17 cellular contexts compared by ENCODE assay signal in genomic region chr7:8747338-8747737, GRCh38.
DNase-seq lines count a peak whose midpoint lies in the region; ATAC-seq and TF ChIP-seq lines count a peak whose summit lies in the region.
"Had no signal": no experiment of that assay in that cellular context is flagged by ENCODE, and none has a peak within 500 bp of the region (broad histone marks: within the 10 kb centered on the region; RNA-seq: fewer than 3 reads in every experiment).

No MANE protein-coding gene starts in this region.

- 0 out of 22 replicates have a peak, but pooled peaks cover 0 to 7% (median 0%) of the 10 kb centered on the region in 11 experiments for H3K27me3 ChIP-seq in BLaER1 treated with 17β-estradiol and CSF1 and Interleukin-3, amounts not matched to agents 10 nM and 100 nM
- no peaks in the 10 kb centered on the region for H3K27me3 ChIP-seq in Loucy (ENCODE audit: insufficient read depth, low read length, poor library complexity, severe bottlenecking)
- H3K27me3 ChIP-seq: BLaER1 had no signal

- no peak overlapping the region for H3K9ac ChIP-seq in BLaER1 treated with 17β-estradiol and CSF1 and Interleukin-3, amounts not matched to agents 10 nM and 100 nM
- H3K9ac ChIP-seq in Loucy (ENCODE audit: low read depth, low read length, poor library complexity, severe bottlenecking) = no peak overlapping the region
- H3K9ac ChIP-seq: BLaER1 had no signal

- peak overlapping the region in 10 of 11 experiments; percentile 2 to 66 (median 48); a peak in 16 of 22 replicates for H3K4me2 ChIP-seq in BLaER1 treated with 17β-estradiol and CSF1 and Interleukin-3, amounts not matched to agents 10 nM and 100 nM
- no peak overlapping the region for H3K4me2 ChIP-seq in Loucy (ENCODE audit: low read depth, low read length, poor library complexity, severe bottlenecking)
- H3K4me2 ChIP-seq: GM23338 had no signal

- H2AFZ ChIP-seq in Loucy (ENCODE audit: low read length) = peak overlapping the region; percentile 37
- H2AFZ ChIP-seq: GM23338 had no signal

- H3K4me3 ChIP-seq in BLaER1 treated with 17β-estradiol and CSF1 and Interleukin-3, amounts not matched to agents 10 nM and 100 nM = no peak overlapping the region
- H3K4me3 ChIP-seq in Loucy (ENCODE audit: low read length, poor library complexity, severe bottlenecking) = no peak overlapping the region
- H3K4me3 ChIP-seq: BLaER1, GM12878, GM23338, HAP-1 had no signal

- H3K27ac ChIP-seq in BLaER1 treated with 17β-estradiol and CSF1 and Interleukin-3, amounts not matched to agents 10 nM and 100 nM = no peak overlapping the region
- H3K27ac ChIP-seq: BLaER1 had no signal

- H3F3A ChIP-seq in Loucy (ENCODE audit: low read depth) = no peaks in the 10 kb centered on the region

- no peaks in the 10 kb centered on the region for H3K79me2 ChIP-seq in Loucy (ENCODE audit: insufficient read depth, low read length)

- H3K4me1 ChIP-seq in BLaER1 treated with 17β-estradiol and CSF1 and Interleukin-3, amounts not matched to agents 10 nM and 100 nM = peaks cover 12 to 21% (median 18%) of the 10 kb centered on the region in 10 experiments
- no peaks in the 10 kb centered on the region for H3K4me1 ChIP-seq in Loucy (ENCODE audit: insufficient read depth, low read length, poor library complexity, severe bottlenecking)

- H3K9me3 ChIP-seq in BLaER1 treated with 17β-estradiol and CSF1 and Interleukin-3, amounts not matched to agents 10 nM and 100 nM (replicated peaks in 1 of 11) = no peaks in the 10 kb centered on the region
- H3K9me3 ChIP-seq in Loucy (ENCODE audit: insufficient read depth, low read depth, low read length) = no peaks in the 10 kb centered on the region
- H3K9me3 ChIP-seq: BLaER1, HAP-1 had no signal

- H3K36me3 ChIP-seq in BLaER1 treated with 17β-estradiol and CSF1 and Interleukin-3, amounts not matched to agents 10 nM and 100 nM = no peaks in the 10 kb centered on the region
- H3K36me3 ChIP-seq in Loucy (ENCODE audit: insufficient read depth, low read length) = no peaks in the 10 kb centered on the region
- H3K36me3 ChIP-seq: BLaER1, HAP-1 had no signal

- no peaks in the 10 kb centered on the region for H4K20me1 ChIP-seq in BLaER1 treated with 17β-estradiol and CSF1 and Interleukin-3, amounts not matched to agents 10 nM and 100 nM
- no peaks in the 10 kb centered on the region for H4K20me1 ChIP-seq in Loucy (ENCODE audit: insufficient read depth, low read length, poor library complexity, severe bottlenecking)
- H4K20me1 ChIP-seq: BLaER1 had no signal

- ATAC-seq in SK-N-SH treated with all-trans-retinoic acid at 6 μM for 48 hours (no peak; the same call in 2 of the 3 replicates), HG02763 (IDR thresholded peaks at IDR 0.05; ENCODE audit: unreplicated experiment) (no peak)
- ATAC-seq: GM12878, GM23338 had no signal

- DNase-seq in SW480 (ENCODE audit: low spot score) (no peak), 8988T (no peak)
- DNase-seq: CD4-positive, alpha-beta T cell; CD8-positive, alpha-beta memory T cell; DMS 273 treated with DMSO at 0.1 percent for 48 hours; DMS79; EL; GDM1; HFFc6 had no signal

- TF ChIP-seq CTCF in Loucy (conservative IDR thresholded peaks at IDR 0.05; ENCODE audit: low read length) = no peak

- no peaks in the 10 kb centered on the region for H3K9me2 ChIP-seq in Loucy (replicated peaks; ENCODE audit: low read depth, low read length)

TF ChIP-seq in SK-N-SH treated with all-trans-retinoic acid at 6 μM for 48 hours, 23 proteins besides CTCF, POLR2A, EP300 and RAD21:
- TF ChIP-seq ZFP3 (CRISPR knock-in tag; IDR thresholded peaks at IDR 0.05) = peak; percentile 18; the same call in 1 of the 2 replicates
- TF ChIP-seq PPARA (CRISPR knock-in tag; IDR thresholded peaks at IDR 0.05; ENCODE audit: borderline replicate concordance) = no peak
- 0 out of 2 replicates have a peak, but pooled peaks have one; percentile 22 for TF ChIP-seq BACH2 (CRISPR knock-in tag; IDR thresholded peaks at IDR 0.05; ENCODE audit: borderline replicate concordance)
- peak; percentile 75; the same call in 1 of the 2 replicates for TF ChIP-seq TSHZ2 (CRISPR knock-in tag; IDR thresholded peaks at IDR 0.05)
- TF ChIP-seq ESRRG (CRISPR knock-in tag; IDR thresholded peaks at IDR 0.05) = peak; percentile 24; the same call in 1 of the 2 replicates
- peak; percentile 53; the same call in 1 of the 2 replicates for TF ChIP-seq TCF4 (CRISPR knock-in tag; IDR thresholded peaks at IDR 0.05; ENCODE audit: borderline replicate concordance)
- no peak for TF ChIP-seq CSRNP3 (CRISPR knock-in tag; IDR thresholded peaks at IDR 0.05)
- TF ChIP-seq ISL1 (CRISPR knock-in tag; IDR thresholded peaks at IDR 0.05) = peak; percentile 63
